22 cellular contexts compared by ENCODE assay signal in genomic region chr3:39528844-39529243, GRCh38.
"Had no signal": no experiment of that assay in that cellular context is flagged by ENCODE, and none has a peak within 500 bp of the region (broad histone marks: within the 10 kb centered on the region; RNA-seq: fewer than 3 reads in every experiment).

No MANE protein-coding gene starts in this region.

- H3K36me3 ChIP-seq: adrenal gland, Peyer's patch, SJSA1, WERI-Rb-1 had no signal

- H3K4me3 ChIP-seq: adrenal gland, Peyer's patch, SJSA1 had no signal

- H3K9me3 ChIP-seq: adrenal gland, Peyer's patch, SJSA1 had no signal

- H3K4me1 ChIP-seq: adrenal gland, Peyer's patch, SJSA1 had no signal

- H3K27me3 ChIP-seq: adrenal gland, Peyer's patch, SJSA1 had no signal

- H3K27ac ChIP-seq: adrenal gland, Peyer's patch, SJSA1, WERI-Rb-1 had no signal

- DNase-seq: activated CD4-positive, alpha-beta T cell treated with anti-CD3 and anti-CD28 coated beads for 36 hours; activated CD8-positive, alpha-beta memory T cell treated with anti-CD3 and anti-CD28 coated beads, Interleukin-2, amount 50 U/mL, for 48 hours; activated CD8-positive, alpha-beta T cell treated with anti-CD3 and anti-CD28 coated beads, Interleukin-2, amount 10 ng/mL, durations not matched to agents 7 days and 5 days; activated naive CD4-positive, alpha-beta T cell treated with anti-CD3 and anti-CD28 coated beads, Interleukin-2, amount 50 U/mL, for 16 hours; activated naive CD8-positive, alpha-beta T cell treated with anti-CD3 and anti-CD28 coated beads, Interleukin-2, amount 10 ng/mL, durations not matched to agents 7 days and 5 days; activated T-cell treated with anti-CD3 and anti-CD28 coated beads, Interleukin-2, amount 50 U/mL, for 1 hour; adrenal gland; aorta; KG1; NCI-H1092; NCI-H1417; NCI-H2029; NCI-H2107; NCI-H345; NCI-H510A; NCI-H69; NK-92 treated with Interleukin-12 subunit alpha and Interleukin-12 subunit beta, amount 100 ng/mL, for 24 hours; Peyer's patch; SHP77; T-helper 1 cell; WERI-Rb-1 had no signal
